ENCODE assay signal across 8 cellular contexts in genomic region chr19:1133471-1133929, GRCh38. TPM values are rescaled to one million over a fixed set of nuclear protein-coding genes. Genes with fewer than 3 reads are reported as not detected.
A peak's percentile ranks its signal among the peaks of the same experiment; 100 is the strongest.
DNase-seq lines count a peak whose midpoint lies in the region; ATAC-seq and TF ChIP-seq lines count a peak whose summit lies in the region.

No MANE protein-coding gene starts in this region.

- 95 to 98% (median 97%) methylated on average over 17 to 25 of the region's 25 CpGs for WGBS in heart left ventricle, 4 donors

- H3K9me3 Mint-ChIP-seq in immature natural killer cell = peaks cover 0 to 1% (median 0%) of the 10 kb centered on the region in 6 donors

- peak overlapping the region in 2 of 12 donors; percentile 89 to 96 for H3K4me3 ChIP-seq in heart left ventricle

- H3K36me3 ChIP-seq in heart left ventricle = peaks cover 0 to 36% (median 0%) of the 10 kb centered on the region in 9 donors

- peaks cover 11 to 74% (median 33%) of the 10 kb centered on the region in 12 donors for H3K4me1 ChIP-seq in heart left ventricle

- TF ChIP-seq POLR2A in heart left ventricle (IDR thresholded peaks at IDR 0.05) = no peak

- H3K27me3 ChIP-seq in heart left ventricle = no peaks in the 10 kb centered on the region

- DNase-seq in heart left ventricle (no peak), cardiac septum (ENCODE audit: low spot score) (no peak), NOMO-1 treated with dmso at 0.1 percent for 144 hours (lab: John Stamatoyannopoulos, UW; ENCODE audit: unreplicated experiment) (peak; percentile 26), immature natural killer cell (peak; percentile 83 to 93 (median 85)), DMS153 treated with DMSO at 0.1 percent for 48 hours (lab: John Stamatoyannopoulos, UW; ENCODE audit: unreplicated experiment) (no peak), NCI-H510A treated with DMSO at 0.1 percent for 48 hours (lab: John Stamatoyannopoulos, UW) (no peak)
- peak; percentile 91 to 94 for DNase-seq in activated T-cell treated with anti-CD3 and anti-CD28 coated beads, Interleukin-2, amount 50 U/mL, for 48 hours
- DNase-seq in stimulated activated CD8-positive, alpha-beta memory T cell treated with anti-CD3 and anti-CD28 coated beads, Interleukin-4, amount 100 ng/mL, for 4 hours (ENCODE audit: low read depth in 2 of 2, low spot score in 1 of 2) = peak; percentile 32 to 67

- H3K27ac ChIP-seq in heart left ventricle = peak overlapping the region in 8 of 12 donors; percentile 88 to 100 (median 94)

- H3K4me3 Mint-ChIP-seq in immature natural killer cell = peak overlapping the region; percentile 71 to 85 (median 82)

- intact Hi-C loops in heart left ventricle (cut with DNase I) (loop anchor here in 5 of 10 donors (5.0 kb wide), 2 partner anchors 39 to 49 kb away; partner anchors contain the start of gene SBNO2 (in 4 of the 5)), cardiac septum (cut with DNase I) (loop anchor here (2.0 kb wide), 1 partner anchor 39 kb away; no protein-coding TSS in a partner anchor)

- TF ChIP-seq CTCF in heart left ventricle (IDR thresholded peaks at IDR 0.05) = no peak

- peak overlapping the region; percentile 86 to 95 (median 92) for H3K27ac Mint-ChIP-seq in immature natural killer cell

- H3K36me3 Mint-ChIP-seq in immature natural killer cell = no peaks in the 10 kb centered on the region

- H3K9me3 ChIP-seq in heart left ventricle = no peaks in the 10 kb centered on the region

- peak in 1 of 4 donors; percentile 6 for ATAC-seq in heart left ventricle

- peaks cover 41 to 48% of the 10 kb centered on the region in 2 donors for H3K4me1 Mint-ChIP-seq in immature natural killer cell

- H3K27me3 Mint-ChIP-seq in immature natural killer cell (ENCODE audit: low read depth in 3 of 3) = peaks cover 12 to 21% (median 13%) of the 10 kb centered on the region in 3 donors

RNA-seq across cellular contexts. Expression of gene GPX4, which starts 29.7 kb away (rescaled TPM):
- total RNA-seq in heart left ventricle (100 to 1,000 TPM; 251 to 590 (median 289) TPM), cardiac septum (243 TPM)
- polyA plus RNA-seq in heart left ventricle (100 to 1,000 TPM; 377 to 558 TPM), immature natural killer cell (100 to 1,000 TPM; 225 to 320 (median 280) TPM)

RNA-seq across cellular contexts. Expression of gene POLR2E, which starts 38.3 kb away (rescaled TPM):
- total RNA-seq in heart left ventricle = 100 to 1,000 TPM; 116 to 220 (median 139) TPM
- 100 to 1,000 TPM; 161 to 209 TPM for polyA plus RNA-seq in heart left ventricle
- total RNA-seq in cardiac septum = 125 TPM
- polyA plus RNA-seq in immature natural killer cell = 100 to 1,000 TPM; 182 to 288 (median 237) TPM

RNA-seq across cellular contexts. Expression of gene SBNO2, which starts 40.6 kb away (rescaled TPM):
- total RNA-seq in heart left ventricle (10 to 100 TPM in 8 of 9 donors, 1 to 10 TPM in 1; 9.9 to 78.9 (median 20.0) TPM), cardiac septum (37.3 TPM)
- polyA plus RNA-seq in heart left ventricle (10 to 100 TPM; 10.1 to 18.7 TPM), immature natural killer cell (1 to 10 TPM in 1 of 3 donors, under 1 TPM in 2; 0.27 to 3.4 (median 0.89) TPM)

Comparison
In these comparisons a context has a peak if more than half of its experiments do, and no peak if none do; other contexts are left out.
1. DNase-seq: peak in NOMO-1 treated with dmso at 0.1 percent for 144 hours (single experiment), activated T-cell treated with anti-CD3 and anti-CD28 coated beads, Interleukin-2, amount 50 U/mL, for 48 hours (2 of 2), immature natural killer cell (3 of 3) and stimulated activated CD8-positive, alpha-beta memory T cell treated with anti-CD3 and anti-CD28 coated beads, Interleukin-4, amount 100 ng/mL, for 4 hours (2 of 2); none in heart left ventricle (0 of 5), cardiac septum (single experiment), DMS153 treated with DMSO at 0.1 percent for 48 hours (single experiment) and NCI-H510A treated with DMSO at 0.1 percent for 48 hours (single experiment).